In genomic region chr11:70663815-70664214, GRCh38 we compare ENCODE assay signal across 16 cellular contexts.
DNase-seq lines count a peak whose midpoint lies in the region; ATAC-seq and TF ChIP-seq lines count a peak whose summit lies in the region.
"Had no signal": no experiment of that assay in that cellular context is flagged by ENCODE, and none has a peak within 500 bp of the region (broad histone marks: within the 10 kb centered on the region; RNA-seq: fewer than 3 reads in every experiment).

No MANE protein-coding gene starts in this region.

- H3K4me1 ChIP-seq in psoas muscle (peaks cover 15% of the 10 kb centered on the region), trophoblast cell (ENCODE audit: control insufficient read depth in 1 of 2, insufficient read depth in 2 of 2, low read length in 2 of 2) (peaks cover 11 to 18% of the 10 kb centered on the region in 2 experiments)

- WGBS in psoas muscle, 3 donors: 53 to 65% (median 59%) methylated on average over 5 of the region's 5 CpGs
- no CpG with 5 or more reads among the region's 5 CpGs for WGBS in trophoblast cell (ENCODE audit: extremely low coverage, insufficient coverage, insufficient read length)

- H3K4me2 ChIP-seq in trophoblast cell (ENCODE audit: low read length): no peak overlapping the region

- no peak overlapping the region for H3K18ac ChIP-seq in trophoblast cell (ENCODE audit: low read length)

- H3K4me3 ChIP-seq in LNCaP clone FGC (ENCODE audit: low read depth, low read length): no peak overlapping the region
- H3K4me3 ChIP-seq in psoas muscle: no peak overlapping the region
- H3K4me3 ChIP-seq in trophoblast cell (ENCODE audit: low read depth, low read length): no peak overlapping the region

- no peak overlapping the region for H2BK5ac ChIP-seq in trophoblast cell (ENCODE audit: low read depth, low read length, poor library complexity)

- H2AK5ac ChIP-seq in trophoblast cell (ENCODE audit: low read length): no peak overlapping the region

- no peak overlapping the region for H3K14ac ChIP-seq in trophoblast cell (ENCODE audit: low read length)

- H3K79me1 ChIP-seq in trophoblast cell (ENCODE audit: low read length): no peaks in the 10 kb centered on the region

- no peak overlapping the region for H3K4ac ChIP-seq in trophoblast cell (ENCODE audit: low read depth, low read length)

- H4K91ac ChIP-seq in trophoblast cell (ENCODE audit: low read depth, low read length): no peak overlapping the region

- TF ChIP-seq CTCF in LNCaP clone FGC (IDR thresholded peaks at IDR 0.05; ENCODE audit: control insufficient read depth, extremely low read depth, insufficient read depth) (no peak), psoas muscle (IDR thresholded peaks at IDR 0.05) (no peak)

- H4K8ac ChIP-seq in trophoblast cell (ENCODE audit: low read depth, low read length): no peak overlapping the region

- no peak overlapping the region for H2AFZ ChIP-seq in trophoblast cell (ENCODE audit: insufficient read depth, low read length, poor library complexity)
- H2AFZ ChIP-seq: GM23338 had no signal

- intact Hi-C loops in psoas muscle (cut with DNase I): no loop called here

- H3K27ac ChIP-seq in psoas muscle: no peak overlapping the region
- no peak overlapping the region for H3K27ac ChIP-seq in trophoblast cell (ENCODE audit: low read depth, low read length)

- no peaks in the 10 kb centered on the region for H3K79me2 ChIP-seq in trophoblast cell (ENCODE audit: control insufficient read depth, insufficient read depth, low read length, poor library complexity)

- H4K12ac ChIP-seq in trophoblast cell (ENCODE audit: low read depth, low read length): no peak overlapping the region

- ATAC-seq in left lobe of liver: peak; percentile 41
- peak; percentile 54 to 93 (median 78) for ATAC-seq in psoas muscle

- H2BK120ac ChIP-seq in trophoblast cell (ENCODE audit: insufficient read depth, low read length, poor library complexity): no peak overlapping the region

- DNase-seq in LNCaP clone FGC (ENCODE audit: low read depth) (peak; percentile 4), left lobe of liver (ENCODE audit: low spot score) (no peak), psoas muscle (no peak), NCI-H1694 (lab: John Stamatoyannopoulos, UW) (no peak), trophoblast cell (no peak)
- DNase-seq in stimulated activated CD4-positive, alpha-beta T cell treated with anti-CD3 and anti-CD28 coated beads, Interleukin-2, amount 100 ng/mL, for 48 hours: no peak
- DNase-seq: C1 segment of cervical spinal cord; Calu3; CD4-positive, alpha-beta memory T cell; COR-L47; DMS53; DMS79 treated with DMSO at 0.1 percent for 48 hours; GF-D8; H7; HCEC 1CT had no signal

- H3K23ac ChIP-seq in trophoblast cell (ENCODE audit: low read length): no peak overlapping the region

- no peak overlapping the region for H2BK12ac ChIP-seq in trophoblast cell (ENCODE audit: low read length)

- H3K27me3 ChIP-seq in psoas muscle (ENCODE audit: insufficient read depth in 3 of 3, low read length in 2 of 3): peaks cover 0 to 47% (median 15%) of the 10 kb centered on the region in 3 donors
- peaks cover 12% of the 10 kb centered on the region for H3K27me3 ChIP-seq in trophoblast cell (ENCODE audit: insufficient read depth, low read length)

- H3K9me3 ChIP-seq in psoas muscle (no peaks in the 10 kb centered on the region), trophoblast cell (ENCODE audit: insufficient read depth, low read depth, low read length) (peaks cover 3% of the 10 kb centered on the region)

- H3K9ac ChIP-seq in trophoblast cell (ENCODE audit: low read length): no peak overlapping the region

- H3K36me3 ChIP-seq in psoas muscle (ENCODE audit: insufficient read depth in 1 of 2, low read depth in 1 of 2) (no peaks in the 10 kb centered on the region), trophoblast cell (ENCODE audit: control insufficient read depth in 1 of 2, insufficient read depth in 2 of 2, low read length in 2 of 2) (no peaks in the 10 kb centered on the region)
